In the genomic region with DNA sequence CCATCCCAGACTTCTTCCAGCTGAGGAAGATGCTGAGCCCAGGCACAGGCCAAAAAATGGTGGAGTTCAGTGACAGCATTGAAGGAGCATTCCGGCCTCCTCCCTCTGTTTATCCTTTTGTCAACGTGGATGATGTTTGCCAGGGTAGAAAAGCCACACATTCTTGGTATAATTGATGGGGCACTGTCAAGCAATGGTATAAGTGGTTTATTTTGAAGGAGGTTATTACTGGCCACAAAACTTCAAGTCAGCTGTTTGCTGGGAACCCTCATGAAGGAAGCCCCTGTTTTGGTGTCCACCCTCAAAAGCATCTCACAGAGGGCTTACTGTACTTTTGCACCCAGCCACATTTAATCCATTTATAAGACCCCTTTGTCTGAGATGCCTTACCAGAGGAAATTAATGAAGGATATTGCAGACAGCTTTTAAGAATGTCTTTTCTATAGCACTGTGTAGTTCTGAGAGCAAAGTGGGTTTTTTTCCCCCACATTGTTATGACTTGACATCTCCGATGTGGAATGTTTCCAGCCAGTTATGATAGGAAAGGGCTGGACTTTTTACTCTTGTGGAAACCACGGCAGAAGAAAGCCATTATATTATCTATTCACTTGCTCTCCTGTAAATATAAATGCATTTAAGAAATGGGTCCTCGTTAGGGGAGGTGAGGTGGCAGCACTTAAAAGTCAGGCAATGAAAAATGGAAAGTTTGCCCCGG, we compare ENCODE assay signal across 16 cellular contexts.
"Had no signal": no experiment of that assay in that cellular context is flagged by ENCODE, and none has a peak within 500 bp of the region (broad histone marks: within the 10 kb centered on the region; RNA-seq: fewer than 3 reads in every experiment).

No MANE protein-coding gene starts in this region.

- H3K27me3 Mint-ChIP-seq: activated CD4-positive, alpha-beta T cell treated with anti-CD3 and anti-CD28 coated beads, Interleukin-2, amount 10 ng/mL, durations not matched to agents 7 days and 5 days; activated naive CD8-positive, alpha-beta T cell treated with anti-CD3 and anti-CD28 coated beads, Interleukin-2, amount 10 ng/mL, durations not matched to agents 7 days and 5 days had no signal

- H3K4me3 Mint-ChIP-seq: activated CD4-positive, alpha-beta T cell treated with anti-CD3 and anti-CD28 coated beads, Interleukin-2, amount 10 ng/mL, durations not matched to agents 7 days and 5 days; activated naive CD8-positive, alpha-beta T cell treated with anti-CD3 and anti-CD28 coated beads, Interleukin-2, amount 10 ng/mL, durations not matched to agents 7 days and 5 days; endodermal cell; memory B cell; neural progenitor cell; stimulated activated naive B cell treated with anti-CD40 and anti-IgM and Interleukin-4, amounts not matched to agents 10 μg/mL and 1 μg/mL and 100 μg/mL, for 72 hours had no signal

- H3K27ac ChIP-seq: ascending aorta, cardiac muscle cell, dorsolateral prefrontal cortex, neural progenitor cell, ovary, tibial artery had no signal

- H3K4me1 ChIP-seq: ascending aorta, tibial artery had no signal

- H3K27me3 ChIP-seq: ascending aorta, neural progenitor cell, ovary, tibial artery had no signal

- H3K36me3 Mint-ChIP-seq: activated naive CD8-positive, alpha-beta T cell treated with anti-CD3 and anti-CD28 coated beads, Interleukin-2, amount 10 ng/mL, durations not matched to agents 7 days and 5 days; memory B cell; neural progenitor cell; stimulated activated naive B cell treated with anti-CD40 and anti-IgM and Interleukin-4, amounts not matched to agents 10 μg/mL and 1 μg/mL and 100 μg/mL, for 72 hours had no signal

- H3K9ac ChIP-seq: neural progenitor cell had no signal

- H3K4me3 ChIP-seq: ascending aorta, cardiac muscle cell, dorsolateral prefrontal cortex, neural progenitor cell, ovary, tibial artery had no signal

- H3K9me3 Mint-ChIP-seq: activated CD4-positive, alpha-beta T cell treated with anti-CD3 and anti-CD28 coated beads, Interleukin-2, amount 10 ng/mL, durations not matched to agents 7 days and 5 days; activated naive CD8-positive, alpha-beta T cell treated with anti-CD3 and anti-CD28 coated beads, Interleukin-2, amount 10 ng/mL, durations not matched to agents 7 days and 5 days; endodermal cell; memory B cell; stimulated activated naive B cell treated with anti-CD40 and anti-IgM and Interleukin-4, amounts not matched to agents 10 μg/mL and 1 μg/mL and 100 μg/mL, for 72 hours had no signal

- H3K4me2 ChIP-seq: neural progenitor cell had no signal

- H3K36me3 ChIP-seq: ascending aorta, cardiac muscle cell, neural progenitor cell, ovary, tibial artery had no signal

- H2AFZ ChIP-seq: neural progenitor cell had no signal

- H3K27ac Mint-ChIP-seq: activated CD4-positive, alpha-beta T cell treated with anti-CD3 and anti-CD28 coated beads, Interleukin-2, amount 10 ng/mL, durations not matched to agents 7 days and 5 days; activated naive CD8-positive, alpha-beta T cell treated with anti-CD3 and anti-CD28 coated beads, Interleukin-2, amount 10 ng/mL, durations not matched to agents 7 days and 5 days; endodermal cell; memory B cell; stimulated activated naive B cell treated with anti-CD40 and anti-IgM and Interleukin-4, amounts not matched to agents 10 μg/mL and 1 μg/mL and 100 μg/mL, for 72 hours had no signal

- ATAC-seq: left ventricle myocardium superior; stimulated activated naive B cell treated with anti-CD40 and anti-IgM and Interleukin-4, amounts not matched to agents 10 μg/mL and 1 μg/mL and 100 μg/mL, for 72 hours had no signal

- H3K4me1 Mint-ChIP-seq: activated CD4-positive, alpha-beta T cell treated with anti-CD3 and anti-CD28 coated beads, Interleukin-2, amount 10 ng/mL, durations not matched to agents 7 days and 5 days; activated naive CD8-positive, alpha-beta T cell treated with anti-CD3 and anti-CD28 coated beads, Interleukin-2, amount 10 ng/mL, durations not matched to agents 7 days and 5 days had no signal

- DNase-seq: activated CD4-positive, alpha-beta T cell treated with anti-CD3 and anti-CD28 coated beads, Interleukin-2, amount 10 ng/mL, durations not matched to agents 7 days and 5 days; activated naive CD4-positive, alpha-beta T cell; activated naive CD8-positive, alpha-beta T cell treated with anti-CD3 and anti-CD28 coated beads, Interleukin-2, amount 10 ng/mL, durations not matched to agents 7 days and 5 days; activated T-cell treated with anti-CD3 and anti-CD28 coated beads for 4 hours; dorsolateral prefrontal cortex; endodermal cell; glutamatergic neuron; hypothalamus; left ventricle myocardium superior; stimulated activated naive B cell treated with anti-CD40 and anti-IgM and Interleukin-4, amounts not matched to agents 10 μg/mL and 1 μg/mL and 100 μg/mL, for 72 hours; tibial artery had no signal

- H3K9me3 ChIP-seq: ascending aorta, ovary, tibial artery had no signal
